In the genomic region with DNA sequence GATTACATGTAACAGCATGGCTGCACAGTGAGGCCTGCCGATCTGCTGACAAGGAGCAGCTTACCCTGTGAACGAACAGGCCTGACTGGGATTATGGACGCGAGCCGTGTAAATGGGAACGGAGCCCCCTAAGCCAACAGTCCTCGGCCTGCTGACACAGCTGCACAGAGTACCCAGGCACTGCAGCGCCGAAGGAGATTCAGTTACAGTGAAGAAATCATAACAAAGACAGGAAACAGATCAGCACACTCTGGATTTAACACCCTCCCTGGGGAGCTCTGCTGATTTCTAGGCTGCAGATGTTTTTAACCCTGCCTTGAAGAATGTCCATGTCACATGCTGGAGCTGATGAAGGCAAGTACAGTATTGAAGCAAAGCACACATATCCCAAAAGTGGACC, we compare ENCODE assay signal across 1 cellular context.
A peak's percentile ranks its signal among the peaks of the same experiment; 100 is the strongest.
TF ChIP-seq lines count a peak whose summit lies in the region.

No MANE protein-coding gene starts in this region.

TF ChIP-seq in HEK293, 187 proteins besides CTCF, POLR2A, EP300 and RAD21 (continued from another document):
- TF ChIP-seq, protein P1, sequence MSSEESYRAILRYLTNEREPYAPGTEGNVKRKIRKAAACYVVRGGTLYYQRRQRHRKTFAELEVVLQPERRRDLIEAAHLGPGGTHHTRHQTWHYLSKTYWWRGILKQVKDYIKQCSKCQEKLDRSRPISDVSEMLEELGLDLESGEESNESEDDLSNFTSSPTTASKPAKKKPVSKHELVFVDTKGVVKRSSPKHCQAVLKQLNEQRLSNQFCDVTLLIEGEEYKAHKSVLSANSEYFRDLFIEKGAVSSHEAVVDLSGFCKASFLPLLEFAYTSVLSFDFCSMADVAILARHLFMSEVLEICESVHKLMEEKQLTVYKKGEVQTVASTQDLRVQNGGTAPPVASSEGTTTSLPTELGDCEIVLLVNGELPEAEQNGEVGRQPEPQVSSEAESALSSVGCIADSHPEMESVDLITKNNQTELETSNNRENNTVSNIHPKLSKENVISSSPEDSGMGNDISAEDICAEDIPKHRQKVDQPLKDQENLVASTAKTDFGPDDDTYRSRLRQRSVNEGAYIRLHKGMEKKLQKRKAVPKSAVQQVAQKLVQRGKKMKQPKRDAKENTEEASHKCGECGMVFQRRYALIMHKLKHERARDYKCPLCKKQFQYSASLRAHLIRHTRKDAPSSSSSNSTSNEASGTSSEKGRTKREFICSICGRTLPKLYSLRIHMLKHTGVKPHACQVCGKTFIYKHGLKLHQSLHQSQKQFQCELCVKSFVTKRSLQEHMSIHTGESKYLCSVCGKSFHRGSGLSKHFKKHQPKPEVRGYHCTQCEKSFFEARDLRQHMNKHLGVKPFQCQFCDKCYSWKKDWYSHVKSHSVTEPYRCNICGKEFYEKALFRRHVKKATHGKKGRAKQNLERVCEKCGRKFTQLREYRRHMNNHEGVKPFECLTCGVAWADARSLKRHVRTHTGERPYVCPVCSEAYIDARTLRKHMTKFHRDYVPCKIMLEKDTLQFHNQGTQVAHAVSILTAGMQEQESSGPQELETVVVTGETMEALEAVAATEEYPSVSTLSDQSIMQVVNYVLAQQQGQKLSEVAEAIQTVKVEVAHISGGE (tag by site-specific recombination; conservative IDR thresholded peaks at IDR 0.05; ENCODE audit: low read depth), result no peak
- TF ChIP-seq, protein P2, sequence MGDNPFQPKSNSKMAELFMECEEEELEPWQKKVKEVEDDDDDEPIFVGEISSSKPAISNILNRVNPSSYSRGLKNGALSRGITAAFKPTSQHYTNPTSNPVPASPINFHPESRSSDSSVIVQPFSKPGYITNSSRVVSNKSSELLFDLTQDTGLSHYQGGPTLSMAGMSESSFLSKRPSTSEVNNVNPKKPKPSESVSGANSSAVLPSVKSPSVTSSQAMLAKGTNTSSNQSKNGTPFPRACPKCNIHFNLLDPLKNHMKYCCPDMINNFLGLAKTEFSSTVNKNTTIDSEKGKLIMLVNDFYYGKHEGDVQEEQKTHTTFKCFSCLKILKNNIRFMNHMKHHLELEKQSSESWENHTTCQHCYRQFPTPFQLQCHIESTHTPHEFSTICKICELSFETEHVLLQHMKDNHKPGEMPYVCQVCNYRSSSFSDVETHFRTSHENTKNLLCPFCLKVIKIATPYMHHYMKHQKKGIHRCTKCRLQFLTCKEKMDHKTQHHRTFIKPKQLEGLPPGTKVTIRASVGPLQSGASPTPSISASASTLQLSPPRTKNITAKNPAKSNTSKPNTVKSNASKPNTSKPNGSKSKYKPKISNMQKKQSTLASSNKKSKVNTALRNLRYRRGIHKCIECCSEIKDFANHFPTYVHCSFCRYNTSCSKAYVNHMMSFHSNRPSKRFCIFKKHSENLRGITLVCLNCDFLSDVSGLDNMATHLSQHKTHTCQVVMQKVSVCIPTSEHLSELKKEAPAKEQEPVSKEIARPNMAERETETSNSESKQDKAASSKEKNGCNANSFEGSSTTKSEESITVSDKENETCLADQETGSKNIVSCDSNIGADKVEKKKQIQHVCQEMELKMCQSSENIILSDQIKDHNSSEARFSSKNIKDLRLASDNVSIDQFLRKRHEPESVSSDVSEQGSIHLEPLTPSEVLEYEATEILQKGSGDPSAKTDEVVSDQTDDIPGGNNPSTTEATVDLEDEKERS (tag by site-specific recombination; IDR thresholded peaks at IDR 0.05), result no peak
- TF ChIP-seq SCRT2 (tag by site-specific recombination; IDR thresholded peaks at IDR 0.05) (no peak), SALL2 (tag by site-specific recombination; IDR thresholded peaks at IDR 0.05; ENCODE audit: borderline replicate concordance) (no peak), ZNF610 (tag by site-specific recombination; IDR thresholded peaks at IDR 0.05; ENCODE audit: borderline replicate concordance) (no peak), ZNF266 (tag by site-specific recombination; IDR thresholded peaks at IDR 0.05; ENCODE audit: low read depth) (no peak), ZNF596 (tag by site-specific recombination; IDR thresholded peaks at IDR 0.05) (no peak), ZNF2 (tag by site-specific recombination; IDR thresholded peaks at IDR 0.05) (0 out of 2 replicates have a peak, but pooled peaks have one; percentile 43), IKZF3 (tag by site-specific recombination; IDR thresholded peaks at IDR 0.05) (no peak), GLIS1 (tag by site-specific recombination; IDR thresholded peaks at IDR 0.05) (0 out of 2 replicates have a peak, but pooled peaks have one; percentile 23), ZNF366 (tag by site-specific recombination; conservative IDR thresholded peaks at IDR 0.05) (peak; percentile 32; the same call in 1 of the 2 replicates), ZNF138 (tag by site-specific recombination; IDR thresholded peaks at IDR 0.05; ENCODE audit: borderline replicate concordance) (no peak), TCF7L2 (IDR thresholded peaks at IDR 0.05; ENCODE audit: borderline replicate concordance, low read depth, low read length) (no peak), ZNF837 (tag by site-specific recombination; IDR thresholded peaks at IDR 0.05) (no peak), ZNF174 (tag by site-specific recombination; IDR thresholded peaks at IDR 0.05) (no peak), ZNF530 (tag by site-specific recombination; IDR thresholded peaks at IDR 0.05; ENCODE audit: low read depth) (no peak), ZNF416 (tag by site-specific recombination; IDR thresholded peaks at IDR 0.05) (no peak), ZNF169 (tag by site-specific recombination; IDR thresholded peaks at IDR 0.05) (no peak), MEIS1 (CRISPR knock-in tag; IDR thresholded peaks at IDR 0.05; ENCODE audit: borderline replicate concordance) (no peak)
- TF ChIP-seq, protein P3, sequence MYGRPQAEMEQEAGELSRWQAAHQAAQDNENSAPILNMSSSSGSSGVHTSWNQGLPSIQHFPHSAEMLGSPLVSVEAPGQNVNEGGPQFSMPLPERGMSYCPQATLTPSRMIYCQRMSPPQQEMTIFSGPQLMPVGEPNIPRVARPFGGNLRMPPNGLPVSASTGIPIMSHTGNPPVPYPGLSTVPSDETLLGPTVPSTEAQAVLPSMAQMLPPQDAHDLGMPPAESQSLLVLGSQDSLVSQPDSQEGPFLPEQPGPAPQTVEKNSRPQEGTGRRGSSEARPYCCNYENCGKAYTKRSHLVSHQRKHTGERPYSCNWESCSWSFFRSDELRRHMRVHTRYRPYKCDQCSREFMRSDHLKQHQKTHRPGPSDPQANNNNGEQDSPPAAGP (tag by site-specific recombination; IDR thresholded peaks at IDR 0.05), result no peak
- TF ChIP-seq, protein P4, sequence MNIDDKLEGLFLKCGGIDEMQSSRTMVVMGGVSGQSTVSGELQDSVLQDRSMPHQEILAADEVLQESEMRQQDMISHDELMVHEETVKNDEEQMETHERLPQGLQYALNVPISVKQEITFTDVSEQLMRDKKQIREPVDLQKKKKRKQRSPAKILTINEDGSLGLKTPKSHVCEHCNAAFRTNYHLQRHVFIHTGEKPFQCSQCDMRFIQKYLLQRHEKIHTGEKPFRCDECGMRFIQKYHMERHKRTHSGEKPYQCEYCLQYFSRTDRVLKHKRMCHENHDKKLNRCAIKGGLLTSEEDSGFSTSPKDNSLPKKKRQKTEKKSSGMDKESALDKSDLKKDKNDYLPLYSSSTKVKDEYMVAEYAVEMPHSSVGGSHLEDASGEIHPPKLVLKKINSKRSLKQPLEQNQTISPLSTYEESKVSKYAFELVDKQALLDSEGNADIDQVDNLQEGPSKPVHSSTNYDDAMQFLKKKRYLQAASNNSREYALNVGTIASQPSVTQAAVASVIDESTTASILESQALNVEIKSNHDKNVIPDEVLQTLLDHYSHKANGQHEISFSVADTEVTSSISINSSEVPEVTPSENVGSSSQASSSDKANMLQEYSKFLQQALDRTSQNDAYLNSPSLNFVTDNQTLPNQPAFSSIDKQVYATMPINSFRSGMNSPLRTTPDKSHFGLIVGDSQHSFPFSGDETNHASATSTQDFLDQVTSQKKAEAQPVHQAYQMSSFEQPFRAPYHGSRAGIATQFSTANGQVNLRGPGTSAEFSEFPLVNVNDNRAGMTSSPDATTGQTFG (tag by site-specific recombination; IDR thresholded peaks at IDR 0.05; ENCODE audit: borderline replicate concordance), result no peak
